ENCODE assay signal across 8 cellular contexts in the genomic region with DNA sequence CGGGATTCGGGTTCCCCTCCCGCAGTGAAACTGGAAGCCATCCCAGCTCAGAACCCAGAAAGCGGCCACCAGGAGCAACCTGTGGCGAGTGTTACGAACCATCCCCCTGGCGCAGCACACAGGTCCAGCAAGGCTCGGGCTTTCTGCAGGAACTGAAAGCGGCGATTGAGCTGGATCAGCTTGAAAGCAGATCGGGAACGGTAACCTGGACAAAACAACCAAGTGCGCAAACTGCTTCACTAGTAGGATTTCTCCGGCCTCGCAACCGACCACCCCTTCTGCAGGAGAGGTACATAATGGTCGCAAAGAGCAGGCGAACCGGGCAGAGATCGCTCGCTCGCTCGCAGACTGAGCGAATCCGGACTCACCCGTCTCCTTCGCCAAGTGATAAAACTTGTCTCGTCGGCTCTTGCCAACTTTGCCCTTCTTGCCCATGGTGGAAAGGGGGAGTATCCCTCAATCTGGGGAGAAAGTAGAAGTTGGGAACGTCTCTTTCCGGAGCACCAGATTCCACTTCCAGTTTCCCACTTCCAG. TPM values are rescaled to one million over a fixed set of nuclear protein-coding genes. Genes with fewer than 3 reads are reported as not detected.
DNase-seq lines count a peak whose midpoint lies in the region; ATAC-seq and TF ChIP-seq lines count a peak whose summit lies in the region.

No MANE protein-coding gene starts in this region.

- H3K9me3 ChIP-seq in ovary: no peaks in the 10 kb centered on the region

- peaks cover 46% of the 10 kb centered on the region for H3K4me1 Mint-ChIP-seq in HFFc6 (ENCODE audit: low read depth)

- peak overlapping the region; percentile 100 for H3K27ac Mint-ChIP-seq in HFFc6

- ATAC-seq in HG03457 (IDR thresholded peaks at IDR 0.05; ENCODE audit: unreplicated experiment): no peak

- H3K27me3 ChIP-seq in ovary: no peaks in the 10 kb centered on the region

- intact Hi-C loops in ovary (cut with DNase I): loop anchor here in 1 of 4 donors (2.0 kb wide), 1 partner anchor 16 kb away; a partner anchor contains a TSS

- TF ChIP-seq POLR2A in ovary (IDR thresholded peaks at IDR 0.05): no peak

- peak; percentile 34 for DNase-seq in CD1c-positive myeloid dendritic cell (ENCODE audit: extremely low spot score)
- peak; percentile 18 for DNase-seq in HFFc6
- DNase-seq in fibroblast of villous mesenchyme (ENCODE audit: low read depth): no peak
- peak in 1 of 5 donors; percentile 57 for DNase-seq in ovary
- no peak for DNase-seq in stimulated activated CD4-positive, alpha-beta T cell treated with anti-CD3 and anti-CD28 coated beads, Interleukin-4, amount 100 ng/mL, for 4 hours
- no peak for DNase-seq in NCI-H1417 (lab: John Stamatoyannopoulos, UW)

- 0% methylated on average over 31 of the region's 31 CpGs for WGBS in ovary, 3 donors

- TF ChIP-seq EP300 in ovary (IDR thresholded peaks at IDR 0.05): no peak

- H3K27ac ChIP-seq in VCaP (peak overlapping the region; percentile 93), ovary (peak overlapping the region; percentile 75 to 95)

- H3K27me3 Mint-ChIP-seq in HFFc6 (ENCODE audit: insufficient read depth): peaks cover 8% of the 10 kb centered on the region

- H3K4me1 ChIP-seq in ovary (ENCODE audit: insufficient read depth): peaks cover 3% of the 10 kb centered on the region

- peaks cover 76% of the 10 kb centered on the region for H3K36me3 Mint-ChIP-seq in HFFc6 (ENCODE audit: low read depth)

- no peaks in the 10 kb centered on the region; the same call in 1 of the 2 replicates for H3K9me3 Mint-ChIP-seq in HFFc6

- TF ChIP-seq CTCF in HFFc6 (IDR thresholded peaks at IDR 0.05): 0 out of 2 replicates have a peak, but pooled peaks have one; percentile 9
- no peak for TF ChIP-seq CTCF in VCaP (conservative IDR thresholded peaks at IDR 0.05)
- peak; percentile 10 for TF ChIP-seq CTCF in fibroblast of villous mesenchyme (IDR thresholded peaks at IDR 0.05; ENCODE audit: insufficient read depth, low read depth, low read length)
- TF ChIP-seq CTCF in ovary (IDR thresholded peaks at IDR 0.05): no peak

- peak overlapping the region; percentile 97 for H3K4me3 Mint-ChIP-seq in HFFc6

- no peaks in the 10 kb centered on the region for H3K36me3 ChIP-seq in ovary

- peak overlapping the region; percentile 67 for H3K4me3 ChIP-seq in fibroblast of villous mesenchyme (ENCODE audit: low read depth, low read length)
- peak overlapping the region; percentile 66 for H3K4me3 ChIP-seq in ovary

RNA-seq across cellular contexts. Expression of a gene that starts 0.7 kb away (rescaled TPM):
- total RNA-seq in HFFc6 (2021; fragmentation: NEBNext Ultra II Directional; extraction: Animal tissue kit (Norgen Biotek cat#: 25700)): 100 to 1,000 TPM; 156 to 206 (median 179) TPM
- total RNA-seq in fibroblast of villous mesenchyme: 42.7 and 44.1 TPM in 2 replicates
- total RNA-seq in ovary: 100 to 1,000 TPM in 2 of 7 donors, 10 to 100 TPM in 5; 36.4 to 111 (median 83.8) TPM
- polyA plus RNA-seq in ovary: 100 to 1,000 TPM in 1 of 2 donors, 10 to 100 TPM in 1; 96.2 to 155 TPM

RNA-seq across cellular contexts. Expression of a gene that starts 0.9 kb away (rescaled TPM):
- total RNA-seq in HFFc6 (2021; fragmentation: NEBNext Ultra II Directional; extraction: Animal tissue kit (Norgen Biotek cat#: 25700)): 10 to 100 TPM; 43.2 to 55.1 (median 47.5) TPM
- total RNA-seq in fibroblast of villous mesenchyme (50.6 and 72.5 TPM in 2 replicates), ovary (10 to 100 TPM; 26.1 to 46.5 (median 34.7) TPM)
- 10 to 100 TPM; 21.3 to 47.0 TPM for polyA plus RNA-seq in ovary

RNA-seq across cellular contexts. Expression of a gene that starts 15.9 kb away (rescaled TPM):
- 10 to 100 TPM; 45.9 to 53.5 (median 48.7) TPM for total RNA-seq in HFFc6 (2021; fragmentation: NEBNext Ultra II Directional; extraction: Animal tissue kit (Norgen Biotek cat#: 25700))
- 61.8 and 66.9 TPM in 2 replicates for total RNA-seq in fibroblast of villous mesenchyme
- 100 to 1,000 TPM in 1 of 7 donors, 10 to 100 TPM in 6; 46.2 to 117 (median 72.9) TPM for total RNA-seq in ovary
- 10 to 100 TPM; 47.9 to 52.7 TPM for polyA plus RNA-seq in ovary

RNA-seq across cellular contexts. Expression of a gene that starts 46.9 kb away (rescaled TPM):
- not detected for total RNA-seq in HFFc6 (2021; fragmentation: NEBNext Ultra II Directional; extraction: Animal tissue kit (Norgen Biotek cat#: 25700))
- total RNA-seq in fibroblast of villous mesenchyme (not detected in 2 replicates), ovary (not detected)
- polyA plus RNA-seq in ovary: not detected

RNA-seq across cellular contexts. Expression of a gene that starts 52.6 kb away (rescaled TPM):
- 10 to 100 TPM; 76.2 to 88.4 (median 80.2) TPM for total RNA-seq in HFFc6 (2021; fragmentation: NEBNext Ultra II Directional; extraction: Animal tissue kit (Norgen Biotek cat#: 25700))
- total RNA-seq in fibroblast of villous mesenchyme: 85.0 and 85.9 TPM in 2 replicates
- 100 to 1,000 TPM in 4 of 7 donors, 10 to 100 TPM in 3; 72.5 to 137 (median 104) TPM for total RNA-seq in ovary
- polyA plus RNA-seq in ovary: 100 to 1,000 TPM in 1 of 2 donors, 10 to 100 TPM in 1; 74.4 to 138 TPM

Comparison
In these comparisons a context has a peak if more than half of its experiments do, and no peak if none do; other contexts are left out.
1. DNase-seq: peak in CD1c-positive myeloid dendritic cell (single experiment) and HFFc6 (single experiment); none in fibroblast of villous mesenchyme (single experiment), stimulated activated CD4-positive, alpha-beta T cell treated with anti-CD3 and anti-CD28 coated beads, Interleukin-4, amount 100 ng/mL, for 4 hours (0 of 2) and NCI-H1417 (0 of 3).
2. CTCF ChIP-seq: peak in HFFc6 (single experiment) and fibroblast of villous mesenchyme (single experiment); none in VCaP (single experiment) and ovary (0 of 3).